Comparison of ENCODE assay signal across 9 cellular contexts in genomic region chr19:41641879-41642485, GRCh38. TPM values are rescaled to one million over a fixed set of nuclear protein-coding genes. Genes with fewer than 3 reads are reported as not detected.
DNase-seq lines count a peak whose midpoint lies in the region; ATAC-seq lines count a peak whose summit lies in the region.
"Had no signal": no experiment of that assay in that cellular context is flagged by ENCODE, and none has a peak within 500 bp of the region (broad histone marks: within the 10 kb centered on the region; RNA-seq: fewer than 3 reads in every experiment).

No MANE protein-coding gene starts in this region.

- H3K27ac Mint-ChIP-seq in activated naive CD4-positive, alpha-beta T cell treated with anti-CD3 and anti-CD28 coated beads, Interleukin-2, amount 10 ng/mL, durations not matched to agents 7 days and 5 days = no peak overlapping the region
- H3K27ac Mint-ChIP-seq: dendritic cell treated with granulocyte-macrophage colony-stimulating factor and Interleukin-4, amounts not matched to agents 40 ng/mL and 50 ng/mL, for 4 days had no signal

- no peaks in the 10 kb centered on the region for H3K9me2 ChIP-seq in Karpas-422 (replicated peaks; ENCODE audit: insufficient read depth, low read length)

- no peaks in the 10 kb centered on the region for H3K4me1 ChIP-seq in Karpas-422 (ENCODE audit: low read length)
- no peaks in the 10 kb centered on the region for H3K4me1 ChIP-seq in SJCRH30

- H3K4me2 ChIP-seq in Karpas-422 (ENCODE audit: low read depth, low read length, poor library complexity, severe bottlenecking) = no peak overlapping the region

- DNase-seq in DMS153 treated with DMSO at 0.1 percent for 48 hours (lab: John Stamatoyannopoulos, UW; ENCODE audit: unreplicated experiment) (peak; percentile 42), Karpas-422 (peak; percentile 87), SJCRH30 (peak; percentile 56 to 82), head of caudate nucleus (peak; percentile 30 to 91 (median 77)), retina (peak; percentile 59), GF-D8 (lab: John Stamatoyannopoulos, UW) (no peak)
- DNase-seq in activated naive CD4-positive, alpha-beta T cell treated with anti-CD3 and anti-CD28 coated beads, Interleukin-2, amount 10 ng/mL, durations not matched to agents 7 days and 5 days = peak; percentile 79

- H2AFZ ChIP-seq in Karpas-422 (ENCODE audit: low read length) = no peak overlapping the region

- no peaks in the 10 kb centered on the region for H3K79me2 ChIP-seq in Karpas-422 (ENCODE audit: low read length)

- H3K36me3 Mint-ChIP-seq in activated naive CD4-positive, alpha-beta T cell treated with anti-CD3 and anti-CD28 coated beads, Interleukin-2, amount 10 ng/mL, durations not matched to agents 7 days and 5 days = no peaks in the 10 kb centered on the region

- H3K9me3 Mint-ChIP-seq in activated naive CD4-positive, alpha-beta T cell treated with anti-CD3 and anti-CD28 coated beads, Interleukin-2, amount 10 ng/mL, durations not matched to agents 7 days and 5 days = no peaks in the 10 kb centered on the region
- H3K9me3 Mint-ChIP-seq: dendritic cell treated with granulocyte-macrophage colony-stimulating factor and Interleukin-4, amounts not matched to agents 40 ng/mL and 50 ng/mL, for 4 days had no signal

- H3K36me3 ChIP-seq in Karpas-422 (ENCODE audit: insufficient read depth, low read length) = no peaks in the 10 kb centered on the region
- no peaks in the 10 kb centered on the region for H3K36me3 ChIP-seq in SJCRH30

- no peaks in the 10 kb centered on the region for H4K20me1 ChIP-seq in Karpas-422 (ENCODE audit: insufficient read depth, low read depth, low read length)

- H3K4me3 Mint-ChIP-seq in activated naive CD4-positive, alpha-beta T cell treated with anti-CD3 and anti-CD28 coated beads, Interleukin-2, amount 10 ng/mL, durations not matched to agents 7 days and 5 days = no peak overlapping the region
- H3K4me3 Mint-ChIP-seq: dendritic cell treated with granulocyte-macrophage colony-stimulating factor and Interleukin-4, amounts not matched to agents 40 ng/mL and 50 ng/mL, for 4 days had no signal

- peaks cover 22% of the 10 kb centered on the region for H3K27me3 Mint-ChIP-seq in activated naive CD4-positive, alpha-beta T cell treated with anti-CD3 and anti-CD28 coated beads, Interleukin-2, amount 10 ng/mL, durations not matched to agents 7 days and 5 days
- H3K27me3 Mint-ChIP-seq: dendritic cell treated with granulocyte-macrophage colony-stimulating factor and Interleukin-4, amounts not matched to agents 40 ng/mL and 50 ng/mL, for 4 days had no signal

- no peak overlapping the region for H3K27ac ChIP-seq in Karpas-422 (ENCODE audit: low read length)
- H3K27ac ChIP-seq in SJCRH30 = no peak overlapping the region

- H3K9ac ChIP-seq in Karpas-422 (ENCODE audit: low read length) = no peak overlapping the region

- intact Hi-C loops in head of caudate nucleus (cut with DNase I) = no loop called here

- H3K9me3 ChIP-seq in Karpas-422 (ENCODE audit: low read length) (no peaks in the 10 kb centered on the region), SJCRH30 (replicated peaks) (no peaks in the 10 kb centered on the region)

- no peak overlapping the region for H3K4me3 ChIP-seq in Karpas-422 (ENCODE audit: low read length)
- H3K4me3 ChIP-seq in SJCRH30 = no peak overlapping the region

- H3K4me1 Mint-ChIP-seq in activated naive CD4-positive, alpha-beta T cell treated with anti-CD3 and anti-CD28 coated beads, Interleukin-2, amount 10 ng/mL, durations not matched to agents 7 days and 5 days = peaks cover 4% of the 10 kb centered on the region

- CTCF ChIA-PET in activated naive CD4-positive, alpha-beta T cell treated with anti-CD3 and anti-CD28 coated beads, Interleukin-2, amount 10 ng/mL, durations not matched to agents 7 days and 5 days (lab: Charles Lee) = interaction anchor here (0.6 to 4.0 kb wide), 23 partner anchors 10 to 708 kb away, joined by 3 to 29 read pairs (median 4); no protein-coding TSS in a partner anchor

- no peak for ATAC-seq in GM21528 (IDR thresholded peaks at IDR 0.05; ENCODE audit: low FRiP score, unreplicated experiment)

- H3K27me3 ChIP-seq in Karpas-422 (ENCODE audit: low read length) (no peaks in the 10 kb centered on the region), SJCRH30 (no peaks in the 10 kb centered on the region)

RNA-seq across cellular contexts. Expression of gene CEACAM4, which starts 15.1 kb away (rescaled TPM):
- not detected in 2 replicates for total RNA-seq in Karpas-422 (2014; rRNA removed; shearing (Covaris generic); ENCODE audit: low replicate concordance)
- total RNA-seq in SJCRH30 (2014; rRNA removed; shearing (Covaris generic)) = not detected in 2 replicates

RNA-seq across cellular contexts. Expression of gene CEACAM7, which starts 46.1 kb away (rescaled TPM):
- total RNA-seq in Karpas-422 (2014; rRNA removed; shearing (Covaris generic); ENCODE audit: low replicate concordance) = not detected in 2 replicates
- total RNA-seq in SJCRH30 (2014; rRNA removed; shearing (Covaris generic)) = not detected in 2 replicates
